8 cellular contexts compared by ENCODE assay signal in the genomic region with DNA sequence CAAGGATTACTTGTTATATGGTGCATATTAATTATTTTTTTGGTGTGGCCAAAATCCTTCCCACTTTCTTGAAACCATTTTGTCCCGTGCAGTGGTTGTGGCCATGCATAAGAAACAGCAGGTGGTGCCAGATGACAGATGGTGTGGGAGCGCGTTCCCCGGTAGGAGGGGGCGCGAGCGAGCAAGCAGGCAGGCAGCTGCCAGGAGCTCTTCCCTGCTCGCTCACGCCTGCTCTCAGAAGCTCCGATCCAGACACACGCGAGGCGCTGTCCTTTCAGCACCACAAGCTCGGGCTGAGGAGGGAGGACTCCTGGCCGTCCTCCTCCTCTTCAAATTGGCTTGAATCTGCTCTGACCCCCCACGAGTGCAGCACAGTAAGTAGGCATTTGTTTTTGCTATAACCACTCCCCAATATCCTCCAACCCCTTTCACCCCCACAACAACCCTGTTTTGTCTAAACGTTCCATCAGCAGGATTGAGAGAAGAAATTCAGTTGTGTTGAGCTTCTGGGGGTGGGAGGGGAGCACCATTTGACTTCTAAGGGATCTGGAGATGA. TPM values are rescaled to one million over a fixed set of nuclear protein-coding genes. Genes with fewer than 3 reads are reported as not detected.
DNase-seq lines count a peak whose midpoint lies in the region; ATAC-seq and TF ChIP-seq lines count a peak whose summit lies in the region.

A gene (plus strand): TSS at position 237 of the 556 bp plus-strand sequence. CDS start 1,050 bp downstream, outside the sequence.

- TF ChIP-seq CTCF in heart right ventricle (IDR thresholded peaks at IDR 0.05) = peak; percentile 34 to 81 (median 69)

- no peaks in the 10 kb centered on the region for H3K36me3 ChIP-seq in heart right ventricle

- no peak within 1 kb of the TSS for H3K4me3 ChIP-seq in heart right ventricle

- peaks cover 0 to 13% (median 6%) of the 10 kb centered on the region in 7 donors for H3K27me3 ChIP-seq in heart right ventricle

- intact Hi-C loops in heart right ventricle (cut with DNase I) = loop anchor here (1.0 to 5.0 kb wide), 6 partner anchors 265 to 272 kb away; no protein-coding TSS in a partner anchor

- 4% methylated on average over 17 of the region's 17 CpGs for WGBS in heart right ventricle, 2 donors

- peak; percentile 63 for DNase-seq in DMS79 treated with DMSO at 0.1 percent for 48 hours (lab: John Stamatoyannopoulos, UW)
- DNase-seq in HT-29 (ENCODE audit: low spot score) = peak; percentile 88
- DNase-seq in NCI-H774 (lab: John Stamatoyannopoulos, UW) = peak; percentile 84
- DNase-seq in amniotic stem cell (lab: John Stamatoyannopoulos, UW) = peak; percentile 16
- DNase-seq in heart right ventricle = peak; percentile 77 to 79
- DNase-seq in putamen (ENCODE audit: low spot score) = peak; percentile 94
- DNase-seq in natural killer cell treated with Interleukin-12 subunit alpha and Interleukin-12 subunit beta and Interleukin-15 and Interleukin-18, amount 100 ng/mL, for 72 hours (ENCODE audit: low spot score) = no peak

- no peaks in the 10 kb centered on the region for H3K4me1 Mint-ChIP-seq in natural killer cell treated with Interleukin-12 subunit alpha and Interleukin-12 subunit beta and Interleukin-15 and Interleukin-18, amount 100 ng/mL, for 72 hours (ENCODE audit: low read depth in 2 of 2)

- ATAC-seq in GM21423 (IDR thresholded peaks at IDR 0.05; ENCODE audit: unreplicated experiment) (peak; percentile 89), heart right ventricle (peak; percentile 92 to 100 (median 98))
- no peak for ATAC-seq in natural killer cell treated with Interleukin-12 subunit alpha and Interleukin-12 subunit beta and Interleukin-15 and Interleukin-18, amount 100 ng/mL, for 72 hours

- no peak within 1 kb of the TSS for H3K27ac ChIP-seq in heart right ventricle

- peaks cover 20 to 26% of the 10 kb centered on the region in 2 donors for H3K27me3 Mint-ChIP-seq in natural killer cell treated with Interleukin-12 subunit alpha and Interleukin-12 subunit beta and Interleukin-15 and Interleukin-18, amount 100 ng/mL, for 72 hours

- no peaks in the 10 kb centered on the region for H3K9me3 Mint-ChIP-seq in natural killer cell treated with Interleukin-12 subunit alpha and Interleukin-12 subunit beta and Interleukin-15 and Interleukin-18, amount 100 ng/mL, for 72 hours

- H3K27ac Mint-ChIP-seq in natural killer cell treated with Interleukin-12 subunit alpha and Interleukin-12 subunit beta and Interleukin-15 and Interleukin-18, amount 100 ng/mL, for 72 hours = no peak within 1 kb of the TSS

- no peak within 1 kb of the TSS for H3K4me3 Mint-ChIP-seq in natural killer cell treated with Interleukin-12 subunit alpha and Interleukin-12 subunit beta and Interleukin-15 and Interleukin-18, amount 100 ng/mL, for 72 hours

- H3K9me3 ChIP-seq in heart right ventricle = no peaks in the 10 kb centered on the region

- H3K36me3 Mint-ChIP-seq in natural killer cell treated with Interleukin-12 subunit alpha and Interleukin-12 subunit beta and Interleukin-15 and Interleukin-18, amount 100 ng/mL, for 72 hours = no peaks in the 10 kb centered on the region

- no peaks in the 10 kb centered on the region for H3K4me1 ChIP-seq in heart right ventricle

RNA-seq across cellular contexts. Expression of the gene that starts here (rescaled TPM):
- not detected in 2 replicates for total RNA-seq in HT-29 (2014; rRNA removed; shearing (Covaris generic))
- under 1 TPM in 8 of 10 donors, not detected in 2; 0.11 to 0.82 (median 0.32) TPM for total RNA-seq in heart right ventricle
- polyA plus RNA-seq in heart right ventricle = under 1 TPM; 0.49 to 0.51 TPM
- total RNA-seq in natural killer cell treated with Interleukin-12 subunit alpha and Interleukin-12 subunit beta and Interleukin-15 and Interleukin-18, amount 100 ng/mL, for 72 hours = not detected

Comparison
In these comparisons a context has a peak if more than half of its experiments do, and no peak if none do; other contexts are left out.
1. Peak in DNase-seq in HT-29; RNA of the gene not detected or under 1 TPM.
2. Peak in DNase-seq and ATAC-seq in heart right ventricle; RNA of the gene not detected or under 1 TPM.